Comparison of ENCODE assay signal across 8 cellular contexts in genomic region chr20:38926934-38927616, GRCh38. TPM values are rescaled to one million over a fixed set of nuclear protein-coding genes. Genes with fewer than 3 reads are reported as not detected.
DNase-seq lines count a peak whose midpoint lies in the region; ATAC-seq and TF ChIP-seq lines count a peak whose summit lies in the region.

No MANE protein-coding gene starts in this region.

- ATAC-seq in GM18907 (IDR thresholded peaks at IDR 0.05; ENCODE audit: unreplicated experiment) = peak; percentile 14
- ATAC-seq in naive thymus-derived CD8-positive, alpha-beta T cell = no peak

- H3K9me3 ChIP-seq in colonic mucosa = no peaks in the 10 kb centered on the region

- H3K4me1 ChIP-seq in colonic mucosa = no peaks in the 10 kb centered on the region

- H3K27me3 ChIP-seq in colonic mucosa = no peaks in the 10 kb centered on the region

- H3K27me3 Mint-ChIP-seq in naive thymus-derived CD8-positive, alpha-beta T cell = no peaks in the 10 kb centered on the region

- POLR2A ChIA-PET in naive thymus-derived CD8-positive, alpha-beta T cell (lab: Charles Lee) = interaction anchor here (0.7 to 1.7 kb wide), 5 partner anchors 26 to 141 kb away, joined by 3 to 17 read pairs (median 4); partner anchors contain the start of gene DHX35

- peak overlapping the region; percentile 71 to 79 for H3K9ac ChIP-seq in colonic mucosa (ENCODE audit: low read depth in 2 of 2, low read length in 2 of 2)

- DNase-seq in KBM-7 (peak; percentile 19), colonic mucosa (peak; percentile 21), iPS-NIHi11 (ENCODE audit: low spot score) (no peak), GM20000 (ENCODE audit: low spot score) (no peak)
- DNase-seq in naive thymus-derived CD8-positive, alpha-beta T cell = no peak
- DNase-seq in activated CD4-positive, alpha-beta T cell treated with anti-CD3 and anti-CD28 coated beads for 48 hours = no peak

- in situ Hi-C loops in KBM-7 (cut with MboI; ENCODE audit: low pct_unique_long_range_greater_than_20kb, low sequenced_read_pairs) = no loop called here

- intact Hi-C loops in colonic mucosa (cut with DNase I) = loop anchor here (2.0 kb wide), 1 partner anchor 122 kb away; no protein-coding TSS in a partner anchor

- H3K27ac Mint-ChIP-seq in naive thymus-derived CD8-positive, alpha-beta T cell = peak overlapping the region in 5 of 10 donors; percentile 29 to 81 (median 71)

- H3K4me1 Mint-ChIP-seq in naive thymus-derived CD8-positive, alpha-beta T cell = peaks cover 6 to 22% (median 15%) of the 10 kb centered on the region in 4 donors

- H3K4me3 ChIP-seq in colonic mucosa = peak overlapping the region; percentile 77

- no peaks in the 10 kb centered on the region for H3K36me3 ChIP-seq in colonic mucosa

- peak overlapping the region; percentile 73 to 85 (median 83) for H3K4me3 Mint-ChIP-seq in naive thymus-derived CD8-positive, alpha-beta T cell

- TF ChIP-seq CTCF in 22Rv1 (IDR thresholded peaks at IDR 0.05) (no peak), colonic mucosa (IDR thresholded peaks at IDR 0.05) (no peak), GM20000 (IDR thresholded peaks at IDR 0.05; ENCODE audit: extremely low read depth, missing control alignments) (no peak)

- H3K9me3 Mint-ChIP-seq in naive thymus-derived CD8-positive, alpha-beta T cell = no peaks in the 10 kb centered on the region

- peak overlapping the region; percentile 69 for H3K27ac ChIP-seq in 22Rv1
- H3K27ac ChIP-seq in colonic mucosa = peak overlapping the region; percentile 46

- peaks cover 0 to 4% (median 0%) of the 10 kb centered on the region in 3 donors for H3K36me3 Mint-ChIP-seq in naive thymus-derived CD8-positive, alpha-beta T cell

RNA-seq across cellular contexts. Expression of gene FAM83D, which starts 0.9 kb away (rescaled TPM):
- total RNA-seq in colonic mucosa = 10 to 100 TPM; 25.5 to 32.6 TPM
- 1 to 10 TPM; 1.0 to 1.1 TPM for total RNA-seq in naive thymus-derived CD8-positive, alpha-beta T cell
- polyA plus RNA-seq in naive thymus-derived CD8-positive, alpha-beta T cell = under 1 TPM; 0.46 to 0.56 (median 0.49) TPM

RNA-seq across cellular contexts. Expression of gene DHX35, which starts 35.1 kb away (rescaled TPM):
- 10 to 100 TPM; 16.3 to 16.9 TPM for total RNA-seq in colonic mucosa
- 10 to 100 TPM; 12.1 to 12.5 TPM for total RNA-seq in naive thymus-derived CD8-positive, alpha-beta T cell
- polyA plus RNA-seq in naive thymus-derived CD8-positive, alpha-beta T cell = 1 to 10 TPM; 5.4 to 7.5 (median 5.6) TPM

Comparison
In these comparisons a context has a peak if more than half of its experiments do, and no peak if none do; other contexts are left out.
1. DNase-seq: peak in KBM-7 (single experiment) and colonic mucosa (single experiment); none in naive thymus-derived CD8-positive, alpha-beta T cell (0 of 10), iPS-NIHi11 (single experiment), GM20000 (single experiment) and activated CD4-positive, alpha-beta T cell treated with anti-CD3 and anti-CD28 coated beads for 48 hours (single experiment).
2. RNA of gene FAM83D, which starts 0.9 kb away (total RNA-seq): 25.5 to 32.6 TPM in colonic mucosa; 1.0 to 1.1 TPM in naive thymus-derived CD8-positive, alpha-beta T cell; every median in the first group is over 10 times any median in the second.